In genomic region chr19:1123381-1123780, GRCh38 we compare ENCODE assay signal across 11 cellular contexts.
"Had no signal": no experiment of that assay in that cellular context is flagged by ENCODE, and none has a peak within 500 bp of the region (broad histone marks: within the 10 kb centered on the region; RNA-seq: fewer than 3 reads in every experiment).

No MANE protein-coding gene starts in this region.

- H3K4me1 ChIP-seq: thyroid gland had no signal

- H3K27me3 ChIP-seq: thyroid gland had no signal

- H3K27ac ChIP-seq: VCaP had no signal

- H3K4me3 ChIP-seq: thyroid gland had no signal

- FAIRE-seq: bronchial epithelial cell had no signal

- H3K9me3 ChIP-seq: thyroid gland had no signal

- DNase-seq: activated CD4-positive, alpha-beta T cell treated with anti-CD3 and anti-CD28 coated beads for 1 hour; activated CD8-positive, alpha-beta memory T cell treated with anti-CD3 and anti-CD28 coated beads for 24 hours; cerebellar nuclear complex; cortex of kidney; effector CD4-positive, alpha-beta T cell; natural killer cell; posterior cingulate gyrus; retina had no signal
